In the genomic region with DNA sequence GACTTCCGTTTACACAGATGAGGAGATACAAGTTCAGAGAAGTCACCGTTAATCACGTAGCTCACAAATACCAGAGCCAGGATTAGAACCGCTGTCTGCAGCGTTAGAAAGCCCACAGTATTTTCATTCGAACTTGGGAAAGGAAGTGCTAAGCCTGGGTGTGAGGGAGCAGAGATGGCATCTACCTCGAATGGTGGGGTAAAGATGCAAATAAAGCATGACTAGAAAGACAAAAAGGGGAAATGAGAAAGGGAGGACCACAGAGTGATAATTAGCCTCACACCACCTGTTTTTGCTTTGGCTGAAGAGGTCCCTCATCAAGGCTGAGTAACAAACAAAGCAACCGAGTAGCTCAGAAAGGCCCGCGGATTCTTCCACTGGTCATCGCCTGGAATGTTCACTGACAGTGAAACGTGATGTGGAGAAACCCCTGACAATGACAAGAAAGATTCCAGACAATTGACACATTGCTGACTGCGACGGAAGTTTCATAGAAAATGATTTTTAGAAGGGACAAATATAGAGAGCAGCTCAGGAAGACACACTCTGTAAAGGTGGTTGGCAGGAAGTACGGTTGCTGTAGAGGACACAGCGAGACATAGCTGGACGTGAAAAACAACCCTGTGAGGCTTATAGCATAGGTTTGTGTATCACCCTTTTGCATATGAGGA, we compare ENCODE assay signal across 1 cellular context.
TF ChIP-seq lines count a peak whose summit lies in the region.

No MANE protein-coding gene starts in this region.

TF ChIP-seq in H1, 55 proteins besides CTCF, POLR2A, EP300 and RAD21:
- TF ChIP-seq, protein P1, sequence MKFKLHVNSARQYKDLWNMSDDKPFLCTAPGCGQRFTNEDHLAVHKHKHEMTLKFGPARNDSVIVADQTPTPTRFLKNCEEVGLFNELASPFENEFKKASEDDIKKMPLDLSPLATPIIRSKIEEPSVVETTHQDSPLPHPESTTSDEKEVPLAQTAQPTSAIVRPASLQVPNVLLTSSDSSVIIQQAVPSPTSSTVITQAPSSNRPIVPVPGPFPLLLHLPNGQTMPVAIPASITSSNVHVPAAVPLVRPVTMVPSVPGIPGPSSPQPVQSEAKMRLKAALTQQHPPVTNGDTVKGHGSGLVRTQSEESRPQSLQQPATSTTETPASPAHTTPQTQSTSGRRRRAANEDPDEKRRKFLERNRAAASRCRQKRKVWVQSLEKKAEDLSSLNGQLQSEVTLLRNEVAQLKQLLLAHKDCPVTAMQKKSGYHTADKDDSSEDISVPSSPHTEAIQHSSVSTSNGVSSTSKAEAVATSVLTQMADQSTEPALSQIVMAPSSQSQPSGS (IDR thresholded peaks at IDR 0.05; ENCODE audit: low read length): no peak
- no peak for TF ChIP-seq TCF12 (IDR thresholded peaks at IDR 0.05; ENCODE audit: low read depth, low read length)
- TF ChIP-seq PHF8 (conservative IDR thresholded peaks at IDR 0.05; ENCODE audit: low read depth, low read length): no peak
- no peak for TF ChIP-seq RFX5 (IDR thresholded peaks at IDR 0.05; ENCODE audit: borderline replicate concordance, low read depth, low read length)
- no peak for TF ChIP-seq BACH1 (IDR thresholded peaks at IDR 0.05; ENCODE audit: low read length)
- TF ChIP-seq, protein P2, sequence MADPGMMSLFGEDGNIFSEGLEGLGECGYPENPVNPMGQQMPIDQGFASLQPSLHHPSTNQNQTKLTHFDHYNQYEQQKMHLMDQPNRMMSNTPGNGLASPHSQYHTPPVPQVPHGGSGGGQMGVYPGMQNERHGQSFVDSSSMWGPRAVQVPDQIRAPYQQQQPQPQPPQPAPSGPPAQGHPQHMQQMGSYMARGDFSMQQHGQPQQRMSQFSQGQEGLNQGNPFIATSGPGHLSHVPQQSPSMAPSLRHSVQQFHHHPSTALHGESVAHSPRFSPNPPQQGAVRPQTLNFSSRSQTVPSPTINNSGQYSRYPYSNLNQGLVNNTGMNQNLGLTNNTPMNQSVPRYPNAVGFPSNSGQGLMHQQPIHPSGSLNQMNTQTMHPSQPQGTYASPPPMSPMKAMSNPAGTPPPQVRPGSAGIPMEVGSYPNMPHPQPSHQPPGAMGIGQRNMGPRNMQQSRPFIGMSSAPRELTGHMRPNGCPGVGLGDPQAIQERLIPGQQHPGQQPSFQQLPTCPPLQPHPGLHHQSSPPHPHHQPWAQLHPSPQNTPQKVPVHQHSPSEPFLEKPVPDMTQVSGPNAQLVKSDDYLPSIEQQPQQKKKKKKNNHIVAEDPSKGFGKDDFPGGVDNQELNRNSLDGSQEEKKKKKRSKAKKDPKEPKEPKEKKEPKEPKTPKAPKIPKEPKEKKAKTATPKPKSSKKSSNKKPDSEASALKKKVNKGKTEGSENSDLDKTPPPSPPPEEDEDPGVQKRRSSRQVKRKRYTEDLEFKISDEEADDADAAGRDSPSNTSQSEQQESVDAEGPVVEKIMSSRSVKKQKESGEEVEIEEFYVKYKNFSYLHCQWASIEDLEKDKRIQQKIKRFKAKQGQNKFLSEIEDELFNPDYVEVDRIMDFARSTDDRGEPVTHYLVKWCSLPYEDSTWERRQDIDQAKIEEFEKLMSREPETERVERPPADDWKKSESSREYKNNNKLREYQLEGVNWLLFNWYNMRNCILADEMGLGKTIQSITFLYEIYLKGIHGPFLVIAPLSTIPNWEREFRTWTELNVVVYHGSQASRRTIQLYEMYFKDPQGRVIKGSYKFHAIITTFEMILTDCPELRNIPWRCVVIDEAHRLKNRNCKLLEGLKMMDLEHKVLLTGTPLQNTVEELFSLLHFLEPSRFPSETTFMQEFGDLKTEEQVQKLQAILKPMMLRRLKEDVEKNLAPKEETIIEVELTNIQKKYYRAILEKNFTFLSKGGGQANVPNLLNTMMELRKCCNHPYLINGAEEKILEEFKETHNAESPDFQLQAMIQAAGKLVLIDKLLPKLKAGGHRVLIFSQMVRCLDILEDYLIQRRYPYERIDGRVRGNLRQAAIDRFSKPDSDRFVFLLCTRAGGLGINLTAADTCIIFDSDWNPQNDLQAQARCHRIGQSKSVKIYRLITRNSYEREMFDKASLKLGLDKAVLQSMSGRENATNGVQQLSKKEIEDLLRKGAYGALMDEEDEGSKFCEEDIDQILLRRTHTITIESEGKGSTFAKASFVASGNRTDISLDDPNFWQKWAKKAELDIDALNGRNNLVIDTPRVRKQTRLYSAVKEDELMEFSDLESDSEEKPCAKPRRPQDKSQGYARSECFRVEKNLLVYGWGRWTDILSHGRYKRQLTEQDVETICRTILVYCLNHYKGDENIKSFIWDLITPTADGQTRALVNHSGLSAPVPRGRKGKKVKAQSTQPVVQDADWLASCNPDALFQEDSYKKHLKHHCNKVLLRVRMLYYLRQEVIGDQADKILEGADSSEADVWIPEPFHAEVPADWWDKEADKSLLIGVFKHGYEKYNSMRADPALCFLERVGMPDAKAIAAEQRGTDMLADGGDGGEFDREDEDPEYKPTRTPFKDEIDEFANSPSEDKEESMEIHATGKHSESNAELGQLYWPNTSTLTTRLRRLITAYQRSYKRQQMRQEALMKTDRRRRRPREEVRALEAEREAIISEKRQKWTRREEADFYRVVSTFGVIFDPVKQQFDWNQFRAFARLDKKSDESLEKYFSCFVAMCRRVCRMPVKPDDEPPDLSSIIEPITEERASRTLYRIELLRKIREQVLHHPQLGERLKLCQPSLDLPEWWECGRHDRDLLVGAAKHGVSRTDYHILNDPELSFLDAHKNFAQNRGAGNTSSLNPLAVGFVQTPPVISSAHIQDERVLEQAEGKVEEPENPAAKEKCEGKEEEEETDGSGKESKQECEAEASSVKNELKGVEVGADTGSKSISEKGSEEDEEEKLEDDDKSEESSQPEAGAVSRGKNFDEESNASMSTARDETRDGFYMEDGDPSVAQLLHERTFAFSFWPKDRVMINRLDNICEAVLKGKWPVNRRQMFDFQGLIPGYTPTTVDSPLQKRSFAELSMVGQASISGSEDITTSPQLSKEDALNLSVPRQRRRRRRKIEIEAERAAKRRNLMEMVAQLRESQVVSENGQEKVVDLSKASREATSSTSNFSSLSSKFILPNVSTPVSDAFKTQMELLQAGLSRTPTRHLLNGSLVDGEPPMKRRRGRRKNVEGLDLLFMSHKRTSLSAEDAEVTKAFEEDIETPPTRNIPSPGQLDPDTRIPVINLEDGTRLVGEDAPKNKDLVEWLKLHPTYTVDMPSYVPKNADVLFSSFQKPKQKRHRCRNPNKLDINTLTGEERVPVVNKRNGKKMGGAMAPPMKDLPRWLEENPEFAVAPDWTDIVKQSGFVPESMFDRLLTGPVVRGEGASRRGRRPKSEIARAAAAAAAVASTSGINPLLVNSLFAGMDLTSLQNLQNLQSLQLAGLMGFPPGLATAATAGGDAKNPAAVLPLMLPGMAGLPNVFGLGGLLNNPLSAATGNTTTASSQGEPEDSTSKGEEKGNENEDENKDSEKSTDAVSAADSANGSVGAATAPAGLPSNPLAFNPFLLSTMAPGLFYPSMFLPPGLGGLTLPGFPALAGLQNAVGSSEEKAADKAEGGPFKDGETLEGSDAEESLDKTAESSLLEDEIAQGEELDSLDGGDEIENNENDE (IDR thresholded peaks at IDR 0.05; ENCODE audit: insufficient replicate concordance, low read length): no peak
- no peak for TF ChIP-seq SIN3A (conservative IDR thresholded peaks at IDR 0.05 in 1 of 2, IDR thresholded peaks at IDR 0.05 in 1 of 2; ENCODE audit: low read depth in 1 of 2, low read length in 2 of 2)
- no peak for TF ChIP-seq SP1 (IDR thresholded peaks at IDR 0.05; ENCODE audit: low read depth, low read length)
- TF ChIP-seq BRCA1 (IDR thresholded peaks at IDR 0.05; ENCODE audit: low read depth, low read length): no peak
- no peak for TF ChIP-seq ZNF274 (IDR thresholded peaks at IDR 0.05; ENCODE audit: borderline replicate concordance, extremely low read depth, low read length)
- no peak for TF ChIP-seq SP4 (IDR thresholded peaks at IDR 0.05; ENCODE audit: low read length)
- no peak for TF ChIP-seq RNF2 (IDR thresholded peaks at IDR 0.05; ENCODE audit: borderline replicate concordance, low read depth, low read length, missing control alignments, poor library complexity, severe bottlenecking)
- no peak for TF ChIP-seq RBBP5 (IDR thresholded peaks at IDR 0.05; ENCODE audit: borderline replicate concordance, low read depth, low read length)
- TF ChIP-seq CHD1 (IDR thresholded peaks at IDR 0.05; ENCODE audit: low read depth, low read length): no peak
- no peak for TF ChIP-seq SUZ12 (IDR thresholded peaks at IDR 0.05; ENCODE audit: low read length)
- TF ChIP-seq CBX5 (IDR thresholded peaks at IDR 0.05; ENCODE audit: low read depth, low read length): no peak
- TF ChIP-seq RXRA (IDR thresholded peaks at IDR 0.05; ENCODE audit: insufficient read depth, low read depth, low read length): no peak
- TF ChIP-seq CEBPB (IDR thresholded peaks at IDR 0.05; ENCODE audit: low read depth, low read length): no peak
TF ChIP-seq in H1: peak in this region for 0.
